ENCODE assay signal across 8 cellular contexts in the genomic region with DNA sequence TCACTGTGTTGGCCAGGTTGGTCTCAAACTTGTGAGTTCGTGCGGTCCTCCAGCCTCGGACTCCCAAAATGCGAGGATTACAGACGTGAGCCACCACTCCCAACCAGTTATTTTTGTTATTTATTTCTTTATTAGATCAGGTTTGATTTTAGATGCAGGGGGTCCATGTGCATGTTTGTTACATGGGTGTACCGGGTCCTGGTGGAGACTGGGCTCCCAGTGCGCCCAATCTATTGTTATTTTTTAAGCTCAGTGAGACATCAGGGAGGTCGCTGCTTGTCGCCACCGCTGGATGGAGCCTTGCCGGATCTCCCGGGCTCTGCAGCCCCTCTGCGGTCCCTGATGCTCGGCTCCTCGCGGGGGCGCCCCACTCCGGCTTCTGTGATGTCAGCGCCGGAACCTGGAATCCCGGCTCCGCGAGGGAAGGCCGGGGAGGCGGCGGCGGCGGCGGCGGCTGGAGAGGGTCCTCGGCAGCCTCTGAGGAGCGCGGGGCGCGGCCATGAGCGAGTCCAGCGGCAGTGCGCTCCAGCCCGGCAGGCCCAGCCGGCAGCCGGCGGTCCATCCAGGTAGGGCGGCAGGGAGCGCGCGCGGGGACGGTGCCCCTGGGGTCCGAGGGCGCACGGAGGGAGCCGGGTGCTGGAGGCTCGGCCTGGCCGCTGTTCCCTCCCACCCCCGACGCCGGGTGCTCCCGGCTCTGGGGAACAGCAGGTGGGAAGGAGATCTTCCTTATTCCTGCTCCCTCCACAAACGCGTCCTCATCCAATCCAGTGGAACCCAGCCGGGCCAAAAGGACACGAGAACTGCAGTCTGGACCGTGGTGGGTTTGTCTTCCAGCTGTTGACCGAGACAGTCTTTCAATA. TPM values are rescaled to one million over a fixed set of nuclear protein-coding genes. Genes with fewer than 3 reads are reported as not detected.
DNase-seq lines count a peak whose midpoint lies in the region; ATAC-seq and TF ChIP-seq lines count a peak whose summit lies in the region.

A gene (plus strand): TSS at position 370 of the 860 bp plus-strand sequence. CDS start 130 bp downstream, at position 500.

- intact Hi-C loops in activated T-helper 1 cell treated with anti-CD3 and anti-CD28 coated beads, Interleukin-12 subunit alpha, Interleukin-12 subunit beta, Interleukin-2, Interleukin-4 antibody, amounts not matched to agents 30 ng/mL and 10 ng/mL and 1 ng/mL, durations not matched to agents 14 hours and 24 hours and 36 hours (cut with micrococcal nuclease): no loop called here

- ATAC-seq in SK-N-SH treated with all-trans-retinoic acid at 6 μM for 48 hours (peak; percentile 99), left lobe of liver (peak; percentile 99), HG02840 (IDR thresholded peaks at IDR 0.05; ENCODE audit: low FRiP score, unreplicated experiment) (no peak)

- H3K27ac Mint-ChIP-seq in activated T-helper 1 cell treated with anti-CD3 and anti-CD28 coated beads, Interleukin-12 subunit alpha, Interleukin-12 subunit beta, Interleukin-2, Interleukin-4 antibody, amounts not matched to agents 30 ng/mL and 10 ng/mL and 1 ng/mL, durations not matched to agents 14 hours and 24 hours and 36 hours: no peak within 1 kb of the TSS

- peaks cover 47% of the 10 kb centered on the region for H3K27me3 Mint-ChIP-seq in activated T-helper 1 cell treated with anti-CD3 and anti-CD28 coated beads, Interleukin-12 subunit alpha, Interleukin-12 subunit beta, Interleukin-2, Interleukin-4 antibody, amounts not matched to agents 30 ng/mL and 10 ng/mL and 1 ng/mL, durations not matched to agents 14 hours and 24 hours and 36 hours (ENCODE audit: insufficient read depth)

- no peaks in the 10 kb centered on the region for H3K9me3 Mint-ChIP-seq in activated T-helper 1 cell treated with anti-CD3 and anti-CD28 coated beads, Interleukin-12 subunit alpha, Interleukin-12 subunit beta, Interleukin-2, Interleukin-4 antibody, amounts not matched to agents 30 ng/mL and 10 ng/mL and 1 ng/mL, durations not matched to agents 14 hours and 24 hours and 36 hours

- DNase-seq in GM04504 (ENCODE audit: low read depth): peak; percentile 62
- peak; percentile 77 for DNase-seq in NCI-H1105 treated with DMSO at 0.1 percent for 48 hours (lab: John Stamatoyannopoulos, UW)
- DNase-seq in dermis microvascular lymphatic vessel endothelial cell (ENCODE audit: low read depth in 2 of 2): peak; percentile 75 to 92
- DNase-seq in left lobe of liver (ENCODE audit: low spot score): peak; percentile 71
- DNase-seq in stimulated activated CD4-positive, alpha-beta T cell treated with anti-CD3 and anti-CD28 coated beads, Interleukin-4, amount 100 ng/mL, for 1 hour: peak; percentile 16
- DNase-seq in activated T-helper 1 cell treated with anti-CD3 and anti-CD28 coated beads, Interleukin-12 subunit alpha, Interleukin-12 subunit beta, Interleukin-2, Interleukin-4 antibody, amounts not matched to agents 30 ng/mL and 10 ng/mL and 1 ng/mL, durations not matched to agents 14 hours and 24 hours and 36 hours (ENCODE audit: low spot score): no peak

- H3K4me3 Mint-ChIP-seq in activated T-helper 1 cell treated with anti-CD3 and anti-CD28 coated beads, Interleukin-12 subunit alpha, Interleukin-12 subunit beta, Interleukin-2, Interleukin-4 antibody, amounts not matched to agents 30 ng/mL and 10 ng/mL and 1 ng/mL, durations not matched to agents 14 hours and 24 hours and 36 hours: no peak within 1 kb of the TSS

- H3K4me1 Mint-ChIP-seq in activated T-helper 1 cell treated with anti-CD3 and anti-CD28 coated beads, Interleukin-12 subunit alpha, Interleukin-12 subunit beta, Interleukin-2, Interleukin-4 antibody, amounts not matched to agents 30 ng/mL and 10 ng/mL and 1 ng/mL, durations not matched to agents 14 hours and 24 hours and 36 hours (ENCODE audit: low read depth): no peaks in the 10 kb centered on the region

- H3K36me3 Mint-ChIP-seq in activated T-helper 1 cell treated with anti-CD3 and anti-CD28 coated beads, Interleukin-12 subunit alpha, Interleukin-12 subunit beta, Interleukin-2, Interleukin-4 antibody, amounts not matched to agents 30 ng/mL and 10 ng/mL and 1 ng/mL, durations not matched to agents 14 hours and 24 hours and 36 hours (ENCODE audit: low read depth): no peaks in the 10 kb centered on the region

TF ChIP-seq in SK-N-SH treated with all-trans-retinoic acid at 6 μM for 48 hours, 23 proteins besides CTCF, POLR2A, EP300 and RAD21:
- TF ChIP-seq GLIS3 (CRISPR knock-in tag; IDR thresholded peaks at IDR 0.05) (peak; percentile 75; the same call in 1 of the 2 replicates), ZNF70 (CRISPR knock-in tag; IDR thresholded peaks at IDR 0.05) (peak; percentile 67), ZNF8 (CRISPR knock-in tag; IDR thresholded peaks at IDR 0.05) (peak; percentile 99), ISL1 (CRISPR knock-in tag; IDR thresholded peaks at IDR 0.05) (no peak), ESRRG (CRISPR knock-in tag; IDR thresholded peaks at IDR 0.05) (no peak), ZFP3 (CRISPR knock-in tag; IDR thresholded peaks at IDR 0.05) (peak; percentile 98), CSDC2 (CRISPR knock-in tag; IDR thresholded peaks at IDR 0.05) (no peak; the same call in 1 of the 2 replicates)
- TF ChIP-seq, protein P1, sequence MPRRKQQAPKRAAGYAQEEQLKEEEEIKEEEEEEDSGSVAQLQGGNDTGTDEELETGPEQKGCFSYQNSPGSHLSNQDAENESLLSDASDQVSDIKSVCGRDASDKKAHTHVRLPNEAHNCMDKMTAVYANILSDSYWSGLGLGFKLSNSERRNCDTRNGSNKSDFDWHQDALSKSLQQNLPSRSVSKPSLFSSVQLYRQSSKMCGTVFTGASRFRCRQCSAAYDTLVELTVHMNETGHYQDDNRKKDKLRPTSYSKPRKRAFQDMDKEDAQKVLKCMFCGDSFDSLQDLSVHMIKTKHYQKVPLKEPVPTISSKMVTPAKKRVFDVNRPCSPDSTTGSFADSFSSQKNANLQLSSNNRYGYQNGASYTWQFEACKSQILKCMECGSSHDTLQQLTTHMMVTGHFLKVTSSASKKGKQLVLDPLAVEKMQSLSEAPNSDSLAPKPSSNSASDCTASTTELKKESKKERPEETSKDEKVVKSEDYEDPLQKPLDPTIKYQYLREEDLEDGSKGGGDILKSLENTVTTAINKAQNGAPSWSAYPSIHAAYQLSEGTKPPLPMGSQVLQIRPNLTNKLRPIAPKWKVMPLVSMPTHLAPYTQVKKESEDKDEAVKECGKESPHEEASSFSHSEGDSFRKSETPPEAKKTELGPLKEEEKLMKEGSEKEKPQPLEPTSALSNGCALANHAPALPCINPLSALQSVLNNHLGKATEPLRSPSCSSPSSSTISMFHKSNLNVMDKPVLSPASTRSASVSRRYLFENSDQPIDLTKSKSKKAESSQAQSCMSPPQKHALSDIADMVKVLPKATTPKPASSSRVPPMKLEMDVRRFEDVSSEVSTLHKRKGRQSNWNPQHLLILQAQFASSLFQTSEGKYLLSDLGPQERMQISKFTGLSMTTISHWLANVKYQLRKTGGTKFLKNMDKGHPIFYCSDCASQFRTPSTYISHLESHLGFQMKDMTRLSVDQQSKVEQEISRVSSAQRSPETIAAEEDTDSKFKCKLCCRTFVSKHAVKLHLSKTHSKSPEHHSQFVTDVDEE (CRISPR knock-in tag; IDR thresholded peaks at IDR 0.05): peak; percentile 58
- TF ChIP-seq, protein P2, sequence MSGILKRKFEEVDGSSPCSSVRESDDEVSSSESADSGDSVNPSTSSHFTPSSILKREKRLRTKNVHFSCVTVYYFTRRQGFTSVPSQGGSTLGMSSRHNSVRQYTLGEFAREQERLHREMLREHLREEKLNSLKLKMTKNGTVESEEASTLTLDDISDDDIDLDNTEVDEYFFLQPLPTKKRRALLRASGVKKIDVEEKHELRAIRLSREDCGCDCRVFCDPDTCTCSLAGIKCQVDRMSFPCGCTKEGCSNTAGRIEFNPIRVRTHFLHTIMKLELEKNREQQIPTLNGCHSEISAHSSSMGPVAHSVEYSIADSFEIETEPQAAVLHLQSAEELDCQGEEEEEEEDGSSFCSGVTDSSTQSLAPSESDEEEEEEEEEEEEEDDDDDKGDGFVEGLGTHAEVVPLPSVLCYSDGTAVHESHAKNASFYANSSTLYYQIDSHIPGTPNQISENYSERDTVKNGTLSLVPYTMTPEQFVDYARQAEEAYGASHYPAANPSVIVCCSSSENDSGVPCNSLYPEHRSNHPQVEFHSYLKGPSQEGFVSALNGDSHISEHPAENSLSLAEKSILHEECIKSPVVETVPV (CRISPR knock-in tag; IDR thresholded peaks at IDR 0.05): no peak

RNA-seq across cellular contexts. Expression of the gene that starts here (rescaled TPM):
- total RNA-seq in dermis microvascular lymphatic vessel endothelial cell (2.2 and 3.7 TPM in 2 replicates), left lobe of liver (0.30 TPM)
- total RNA-seq in activated T-helper 1 cell treated with anti-CD3 and anti-CD28 coated beads, Interleukin-12 subunit alpha, Interleukin-12 subunit beta, Interleukin-2, Interleukin-4 antibody, amounts not matched to agents 30 ng/mL and 10 ng/mL and 1 ng/mL, durations not matched to agents 14 hours and 24 hours and 36 hours: 0.05 TPM in 1 of 2 replicates, not detected in the other

Comparison
In these comparisons a context has a peak if more than half of its experiments do, and no peak if none do; other contexts are left out.
1. Peak in DNase-seq and ATAC-seq in left lobe of liver; RNA of the gene not detected or under 1 TPM.